In the genomic region with DNA sequence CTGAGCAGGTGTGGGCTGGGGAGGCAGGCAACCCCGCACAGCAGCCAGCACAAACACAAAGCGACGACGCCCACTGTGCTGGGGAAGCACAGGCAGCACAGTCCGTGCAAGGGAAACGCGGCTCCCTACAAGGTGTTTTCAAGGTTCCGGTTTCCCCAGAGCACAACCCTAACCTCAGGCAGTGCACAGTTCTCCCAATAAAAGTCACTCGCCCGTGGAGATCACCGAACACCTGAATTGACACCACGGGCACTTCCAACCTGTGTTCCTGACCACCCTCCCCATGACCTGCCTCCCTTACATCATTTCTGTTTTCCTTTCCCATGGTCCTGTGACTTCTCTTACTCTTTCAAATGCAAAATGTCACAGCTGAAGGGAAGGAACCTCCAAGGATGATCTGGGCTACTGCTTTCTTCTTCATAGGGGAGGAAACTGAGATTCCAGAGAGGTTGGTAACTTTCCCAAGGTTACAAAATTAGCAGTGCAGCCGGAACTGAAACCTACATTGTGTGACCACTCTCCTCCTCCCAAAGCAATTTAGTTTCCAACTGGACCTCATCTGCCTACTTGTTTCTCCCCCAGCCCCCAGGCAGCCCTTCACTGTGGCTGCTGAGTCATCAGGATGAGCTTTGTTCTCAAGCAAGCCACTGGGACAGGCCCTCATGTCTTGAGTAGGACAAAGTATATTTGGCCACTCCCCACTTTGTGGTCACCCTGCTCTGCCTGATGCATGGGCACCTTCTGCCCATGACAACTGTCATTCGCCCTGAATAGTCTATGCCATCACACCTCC, we compare ENCODE assay signal across 9 cellular contexts.
DNase-seq lines count a peak whose midpoint lies in the region; ATAC-seq and TF ChIP-seq lines count a peak whose summit lies in the region.
"Had no signal": no experiment of that assay in that cellular context is flagged by ENCODE, and none has a peak within 500 bp of the region (broad histone marks: within the 10 kb centered on the region; RNA-seq: fewer than 3 reads in every experiment).

No MANE protein-coding gene starts in this region.

- H3K9me3 ChIP-seq in adipocyte (ENCODE audit: control insufficient read depth, low read length) (no peaks in the 10 kb centered on the region), tibial artery (no peaks in the 10 kb centered on the region)
- H3K9me3 ChIP-seq: neutrophil had no signal

- DNase-seq in adipocyte (ENCODE audit: low read depth) = peak; percentile 29
- peak; percentile 99 for DNase-seq in myocyte (ENCODE audit: low read depth)
- DNase-seq in OCI-M2 (lab: John Stamatoyannopoulos, UW; ENCODE audit: unreplicated experiment) = no peak
- DNase-seq in tibial artery = no peak
- no peak for DNase-seq in activated T-cell treated with anti-CD3 and anti-CD28 coated beads, Interleukin-2, amount 50 U/mL, for 24 hours
- DNase-seq in lower leg skin (ENCODE audit: low spot score in 2 of 2) = no peak

- no peaks in the 10 kb centered on the region for H3K9me3 Mint-ChIP-seq in activated T-cell treated with anti-CD3 and anti-CD28 coated beads, Interleukin-2, amount 50 U/mL, for 24 hours

- WGBS in lower leg skin, 2 donors = 62 to 74% methylated on average over 14 of the region's 14 CpGs

- H3K36me3 ChIP-seq in adipocyte (ENCODE audit: control insufficient read depth, insufficient read depth, low read length, severe bottlenecking) (no peaks in the 10 kb centered on the region), tibial artery (peaks cover 0 to 7% (median 0%) of the 10 kb centered on the region in 3 donors)

- no peak overlapping the region for H3K27ac Mint-ChIP-seq in activated T-cell treated with anti-CD3 and anti-CD28 coated beads, Interleukin-2, amount 50 U/mL, for 24 hours

- H3K36me3 Mint-ChIP-seq in activated T-cell treated with anti-CD3 and anti-CD28 coated beads, Interleukin-2, amount 50 U/mL, for 24 hours (ENCODE audit: low read depth) = peaks cover 40% of the 10 kb centered on the region

- intact Hi-C loops in tibial artery (cut with DNase I; ENCODE audit: low total_unique reads) (no loop called here), lower leg skin (cut with DNase I; ENCODE audit: low total_unique reads) (no loop called here)

- no peak for TF ChIP-seq POLR2A in lower leg skin (IDR thresholded peaks at IDR 0.05)

- no peaks in the 10 kb centered on the region for H3K27me3 Mint-ChIP-seq in activated T-cell treated with anti-CD3 and anti-CD28 coated beads, Interleukin-2, amount 50 U/mL, for 24 hours

- no peak overlapping the region for H3K9ac ChIP-seq in adipocyte (ENCODE audit: low read length)

- no peak overlapping the region for H3K4me3 ChIP-seq in adipocyte (ENCODE audit: low read length)
- H3K4me3 ChIP-seq in tibial artery = no peak overlapping the region
- H3K4me3 ChIP-seq in lower leg skin (ENCODE audit: low read depth, poor library complexity, severe bottlenecking) = no peak overlapping the region

- no peak for TF ChIP-seq CTCF in tibial artery (IDR thresholded peaks at IDR 0.05)
- TF ChIP-seq CTCF in lower leg skin (IDR thresholded peaks at IDR 0.05) = no peak

- H3K4me1 Mint-ChIP-seq in activated T-cell treated with anti-CD3 and anti-CD28 coated beads, Interleukin-2, amount 50 U/mL, for 24 hours (ENCODE audit: low read depth) = peaks cover 57% of the 10 kb centered on the region

- no peak overlapping the region for H3K4me3 Mint-ChIP-seq in activated T-cell treated with anti-CD3 and anti-CD28 coated beads, Interleukin-2, amount 50 U/mL, for 24 hours

- no peaks in the 10 kb centered on the region for H3K27me3 ChIP-seq in adipocyte (replicated peaks; ENCODE audit: control insufficient read depth, insufficient read depth, low read length)
- H3K27me3 ChIP-seq in tibial artery = no peaks in the 10 kb centered on the region
- H3K27me3 ChIP-seq: neutrophil had no signal

- no peak overlapping the region for H3K27ac ChIP-seq in tibial artery
- H3K27ac ChIP-seq: neutrophil had no signal

- peaks cover 25% of the 10 kb centered on the region for H3K4me1 ChIP-seq in adipocyte (ENCODE audit: control insufficient read depth, insufficient read depth, low read length)
- peaks cover 0 to 40% (median 12%) of the 10 kb centered on the region in 4 donors for H3K4me1 ChIP-seq in tibial artery

- ATAC-seq in GM19351 (IDR thresholded peaks at IDR 0.05; ENCODE audit: unreplicated experiment) (peak; percentile 34), HG03442 (IDR thresholded peaks at IDR 0.05; ENCODE audit: unreplicated experiment) (peak; percentile 51)

Comparison
In these comparisons a context has a peak if more than half of its experiments do, and no peak if none do; other contexts are left out.
1. DNase-seq: peak in adipocyte (single experiment) and myocyte (single experiment); none in OCI-M2 (single experiment), tibial artery (0 of 2), activated T-cell treated with anti-CD3 and anti-CD28 coated beads, Interleukin-2, amount 50 U/mL, for 24 hours (single experiment) and lower leg skin (0 of 2).